ENCODE assay signal across 8 cellular contexts in genomic region chr2:56448403-56448998, GRCh38.
DNase-seq lines count a peak whose midpoint lies in the region; ATAC-seq and TF ChIP-seq lines count a peak whose summit lies in the region.

No MANE protein-coding gene starts in this region.

- no peak overlapping the region for H3K27ac Mint-ChIP-seq in osteocyte (ENCODE audit: unreplicated experiment)

- intact Hi-C loops in right lobe of liver (cut with DNase I) (no loop called here), left cardiac atrium (cut with DNase I) (no loop called here)

- peaks cover 11% of the 10 kb centered on the region for H3K4me1 Mint-ChIP-seq in osteocyte (ENCODE audit: unreplicated experiment)

- DNase-seq in A172 (ENCODE audit: low spot score) (peak; percentile 29), HT-29 (ENCODE audit: low spot score) (peak; percentile 26), caudate nucleus (lab: John Stamatoyannopoulos, UW) (peak in 3 of 61 donors; percentile 2 to 6 (median 4)), right lobe of liver (no peak), NCI-H345 (lab: John Stamatoyannopoulos, UW) (no peak), osteocyte (ENCODE audit: extremely low spot score, unreplicated experiment) (no peak), left cardiac atrium (no peak)

- peaks cover 2% of the 10 kb centered on the region for H3K27me3 Mint-ChIP-seq in osteocyte (ENCODE audit: unreplicated experiment)

- ATAC-seq in right lobe of liver (peak; percentile 60 to 75 (median 68)), HG02763 (IDR thresholded peaks at IDR 0.05; ENCODE audit: unreplicated experiment) (no peak), left cardiac atrium (no peak)

- TF ChIP-seq CTCF in right lobe of liver (IDR thresholded peaks at IDR 0.05) = no peak
- no peak for TF ChIP-seq CTCF in osteocyte (IDR thresholded peaks at IDR 0.05)

- H3K36me3 Mint-ChIP-seq in osteocyte (ENCODE audit: unreplicated experiment) = no peaks in the 10 kb centered on the region

- H3K4me1 ChIP-seq in right lobe of liver = peaks cover 0 to 12% (median 4%) of the 10 kb centered on the region in 4 donors

- no peak overlapping the region for H3K4me3 Mint-ChIP-seq in osteocyte (ENCODE audit: unreplicated experiment)

- WGBS in right lobe of liver (ENCODE audit: insufficient coverage, low coverage, low lambda C conversion rate, missing lambda C conversion rate) = 20% methylated on average over 5 of the region's 5 CpGs

- H3K9me3 Mint-ChIP-seq in osteocyte (ENCODE audit: unreplicated experiment) = peaks cover 7% of the 10 kb centered on the region

- TF ChIP-seq POLR2A in right lobe of liver (IDR thresholded peaks at IDR 0.05) = no peak

- no peaks in the 10 kb centered on the region for H3K36me3 ChIP-seq in right lobe of liver

- no peaks in the 10 kb centered on the region for H3K27me3 ChIP-seq in right lobe of liver

- H3K4me3 ChIP-seq in right lobe of liver = no peak overlapping the region

- H3K27ac ChIP-seq in caudate nucleus (ENCODE audit: low read depth, low read length) (peak overlapping the region; percentile 58), right lobe of liver (peak overlapping the region in 2 of 3 donors; percentile 21 to 30)

- H3K9me3 ChIP-seq in right lobe of liver = no peaks in the 10 kb centered on the region

Comparison
In these comparisons a context has a peak if more than half of its experiments do, and no peak if none do; other contexts are left out.
1. DNase-seq: peak in A172 (single experiment) and HT-29 (single experiment); none in right lobe of liver (0 of 3), NCI-H345 (single experiment), osteocyte (single experiment) and left cardiac atrium (single experiment).
2. ATAC-seq: peak in right lobe of liver (4 of 4); none in HG02763 (single experiment) and left cardiac atrium (0 of 2).